ENCODE assay signal across 29 cellular contexts in the genomic region with DNA sequence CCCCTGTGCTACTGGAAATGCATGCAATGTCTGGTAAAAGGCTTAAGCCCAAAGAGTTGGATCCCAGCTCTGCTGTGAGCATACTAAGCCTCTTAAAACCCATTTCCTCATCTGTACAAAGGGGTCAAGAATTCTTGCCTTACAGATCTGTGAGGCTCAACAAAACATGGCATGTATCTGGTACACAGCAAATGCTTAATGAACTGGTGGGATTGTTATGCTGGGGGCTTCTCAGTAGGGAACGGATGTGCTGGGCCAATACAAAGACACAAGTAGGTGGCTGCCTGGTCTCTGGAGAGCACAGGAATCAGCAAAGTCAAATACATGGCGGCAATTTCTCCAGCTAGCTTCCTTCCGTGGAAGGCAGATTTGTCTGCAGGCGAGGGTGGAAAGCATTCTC.
"Had no signal": no experiment of that assay in that cellular context is flagged by ENCODE, and none has a peak within 500 bp of the region (broad histone marks: within the 10 kb centered on the region; RNA-seq: fewer than 3 reads in every experiment).

No MANE protein-coding gene starts in this region.

- H3K4me1 Mint-ChIP-seq: activated CD4-positive, alpha-beta T cell treated with anti-CD3 and anti-CD28 coated beads, Interleukin-2, amount 10 ng/mL, durations not matched to agents 24 days and 14 days; activated naive CD8-positive, alpha-beta T cell treated with anti-CD3 and anti-CD28 coated beads, Interleukin-2, amount 10 ng/mL, durations not matched to agents 7 days and 5 days; stimulated activated effector memory CD8-positive, alpha-beta T cell treated with anti-CD3 and anti-CD28 coated beads, Interleukin-12 subunit alpha, Interleukin-12 subunit beta, amount 100 ng/mL, for 72 hours had no signal

- H2AFZ ChIP-seq: parathyroid adenoma had no signal

- H3K4me3 Mint-ChIP-seq: activated CD4-positive, alpha-beta memory T cell treated with anti-CD3 and anti-CD28 coated beads for 36 hours; activated CD4-positive, alpha-beta T cell treated with anti-CD3 and anti-CD28 coated beads, Interleukin-2, amount 10 ng/mL, durations not matched to agents 24 days and 14 days; activated naive CD4-positive, alpha-beta T cell treated with anti-CD3 and anti-CD28 coated beads for 36 hours; activated naive CD8-positive, alpha-beta T cell treated with anti-CD3 and anti-CD28 coated beads, Interleukin-2, amount 10 ng/mL, durations not matched to agents 7 days and 5 days; activated T-helper 1 cell treated with anti-CD3 and anti-CD28 coated beads, Interleukin-12 subunit alpha, Interleukin-12 subunit beta, Interleukin-2, Interleukin-4 antibody, amounts not matched to agents 30 ng/mL and 10 ng/mL and 1 ng/mL, durations not matched to agents 14 hours and 24 hours and 36 hours; brain; nephron progenitor cell; stimulated activated effector memory CD8-positive, alpha-beta T cell treated with anti-CD3 and anti-CD28 coated beads, Interleukin-12 subunit alpha, Interleukin-12 subunit beta, amount 100 ng/mL, for 72 hours; stimulated activated naive CD8-positive, alpha-beta T cell treated with anti-CD3 and anti-CD28 coated beads, Interleukin-15, Interleukin-2, amounts not matched to agents 100 ng/mL and 50 ng/mL, for 24 hours; type B pancreatic cell had no signal

- H3K9ac ChIP-seq: parathyroid adenoma had no signal

- H3K27ac ChIP-seq: ascending aorta, cardiac muscle cell, foreskin keratinocyte, heart right ventricle, parathyroid adenoma, psoas muscle, sigmoid colon, VCaP had no signal

- H3K36me3 ChIP-seq: ascending aorta, cardiac muscle cell, heart right ventricle, sigmoid colon had no signal

- DNase-seq: activated CD4-positive, alpha-beta memory T cell treated with anti-CD3 and anti-CD28 coated beads for 36 hours; activated CD4-positive, alpha-beta T cell treated with anti-CD3 and anti-CD28 coated beads, Interleukin-2, amount 10 ng/mL, durations not matched to agents 24 days and 14 days; activated CD4-positive, CD25-positive, alpha-beta regulatory T cell treated with anti-CD3 and anti-CD28 coated beads, Interleukin-2, amount 50 U/mL, for 72 hours; activated CD8-positive, alpha-beta memory T cell treated with anti-CD3 and anti-CD28 coated beads, Interleukin-2, amount 50 U/mL, for 4 hours; activated effector memory CD4-positive, alpha-beta T cell treated with anti-CD3 and anti-CD28 coated beads, Interleukin-2, amount 50 U/mL, for 16 hours; activated naive CD4-positive, alpha-beta T cell treated with anti-CD3 and anti-CD28 coated beads for 36 hours; activated naive CD8-positive, alpha-beta T cell treated with anti-CD3 and anti-CD28 coated beads, Interleukin-2, amount 10 ng/mL, durations not matched to agents 7 days and 5 days; activated T-cell treated with anti-CD3 and anti-CD28 coated beads, Interleukin-2, amount 50 U/mL, for 1 hour; cortex of kidney; foreskin keratinocyte; heart right ventricle; left cardiac atrium; left ventricle myocardium superior; mucosa of descending colon; nephron progenitor cell; psoas muscle; sigmoid colon; small intestine; stimulated activated CD4-positive, alpha-beta T cell treated with anti-CD3 and anti-CD28 coated beads, Interleukin-4, amount 100 ng/mL, for 24 hours had no signal

- H3K4me1 ChIP-seq: ascending aorta, foreskin keratinocyte, heart right ventricle, parathyroid adenoma, psoas muscle, sigmoid colon had no signal

- H3K27me3 ChIP-seq: ascending aorta, cardiac muscle cell, foreskin keratinocyte, sigmoid colon had no signal

- ATAC-seq: esophagus mucosa; foreskin keratinocyte; heart right ventricle; left cardiac atrium; left ventricle myocardium superior; mucosa of descending colon; psoas muscle; stimulated activated effector memory CD8-positive, alpha-beta T cell treated with anti-CD3 and anti-CD28 coated beads, Interleukin-12 subunit alpha, Interleukin-12 subunit beta, amount 100 ng/mL, for 72 hours had no signal

- H3K36me3 Mint-ChIP-seq: activated CD4-positive, alpha-beta memory T cell treated with anti-CD3 and anti-CD28 coated beads for 36 hours; activated naive CD8-positive, alpha-beta T cell treated with anti-CD3 and anti-CD28 coated beads, Interleukin-2, amount 10 ng/mL, durations not matched to agents 7 days and 5 days; stimulated activated effector memory CD8-positive, alpha-beta T cell treated with anti-CD3 and anti-CD28 coated beads, Interleukin-12 subunit alpha, Interleukin-12 subunit beta, amount 100 ng/mL, for 72 hours; type B pancreatic cell had no signal

- H3K27ac Mint-ChIP-seq: activated CD4-positive, alpha-beta memory T cell treated with anti-CD3 and anti-CD28 coated beads for 36 hours; activated CD4-positive, alpha-beta T cell treated with anti-CD3 and anti-CD28 coated beads, Interleukin-2, amount 10 ng/mL, durations not matched to agents 24 days and 14 days; activated naive CD4-positive, alpha-beta T cell treated with anti-CD3 and anti-CD28 coated beads for 36 hours; activated naive CD8-positive, alpha-beta T cell treated with anti-CD3 and anti-CD28 coated beads, Interleukin-2, amount 10 ng/mL, durations not matched to agents 7 days and 5 days; activated T-helper 1 cell treated with anti-CD3 and anti-CD28 coated beads, Interleukin-12 subunit alpha, Interleukin-12 subunit beta, Interleukin-2, Interleukin-4 antibody, amounts not matched to agents 30 ng/mL and 10 ng/mL and 1 ng/mL, durations not matched to agents 14 hours and 24 hours and 36 hours; nephron progenitor cell; stimulated activated effector memory CD8-positive, alpha-beta T cell treated with anti-CD3 and anti-CD28 coated beads, Interleukin-12 subunit alpha, Interleukin-12 subunit beta, amount 100 ng/mL, for 72 hours; stimulated activated naive CD8-positive, alpha-beta T cell treated with anti-CD3 and anti-CD28 coated beads, Interleukin-15, Interleukin-2, amounts not matched to agents 100 ng/mL and 50 ng/mL, for 24 hours; type B pancreatic cell had no signal

- H3K27me3 Mint-ChIP-seq: activated CD4-positive, alpha-beta T cell treated with anti-CD3 and anti-CD28 coated beads, Interleukin-2, amount 10 ng/mL, durations not matched to agents 24 days and 14 days; activated naive CD8-positive, alpha-beta T cell treated with anti-CD3 and anti-CD28 coated beads, Interleukin-2, amount 10 ng/mL, durations not matched to agents 7 days and 5 days; brain had no signal

- H3K9me3 Mint-ChIP-seq: activated CD4-positive, alpha-beta memory T cell treated with anti-CD3 and anti-CD28 coated beads for 36 hours; activated CD4-positive, alpha-beta T cell treated with anti-CD3 and anti-CD28 coated beads, Interleukin-2, amount 10 ng/mL, durations not matched to agents 24 days and 14 days; activated naive CD4-positive, alpha-beta T cell treated with anti-CD3 and anti-CD28 coated beads for 36 hours; activated naive CD8-positive, alpha-beta T cell treated with anti-CD3 and anti-CD28 coated beads, Interleukin-2, amount 10 ng/mL, durations not matched to agents 7 days and 5 days; activated T-helper 1 cell treated with anti-CD3 and anti-CD28 coated beads, Interleukin-12 subunit alpha, Interleukin-12 subunit beta, Interleukin-2, Interleukin-4 antibody, amounts not matched to agents 30 ng/mL and 10 ng/mL and 1 ng/mL, durations not matched to agents 14 hours and 24 hours and 36 hours; nephron progenitor cell; stimulated activated effector memory CD8-positive, alpha-beta T cell treated with anti-CD3 and anti-CD28 coated beads, Interleukin-12 subunit alpha, Interleukin-12 subunit beta, amount 100 ng/mL, for 72 hours; stimulated activated naive CD8-positive, alpha-beta T cell treated with anti-CD3 and anti-CD28 coated beads, Interleukin-15, Interleukin-2, amounts not matched to agents 100 ng/mL and 50 ng/mL, for 24 hours had no signal

- H3K79me2 ChIP-seq: parathyroid adenoma had no signal

- H3K4me3 ChIP-seq: ascending aorta, cardiac muscle cell, heart right ventricle, mucosa of descending colon, psoas muscle, sigmoid colon had no signal

- H3K9me3 ChIP-seq: ascending aorta, heart right ventricle, mucosa of descending colon, psoas muscle, sigmoid colon had no signal
